In genomic region chr2:46540496-46541342, GRCh38 we compare ENCODE assay signal across 8 cellular contexts. TPM values are rescaled to one million over a fixed set of nuclear protein-coding genes. Genes with fewer than 3 reads are reported as not detected.
DNase-seq lines count a peak whose midpoint lies in the region; ATAC-seq and TF ChIP-seq lines count a peak whose summit lies in the region.

No MANE protein-coding gene starts in this region.

- TF ChIP-seq EP300 in gastroesophageal sphincter (IDR thresholded peaks at IDR 0.05) = no peak

- H3K4me3 ChIP-seq in gastroesophageal sphincter (no peak overlapping the region), rectal smooth muscle tissue (ENCODE audit: low read length) (no peak overlapping the region)

- DNase-seq in HCEC 1CT (peak; percentile 67), kidney glomerular epithelial cell (lab: John Stamatoyannopoulos, UW) (no peak)

- H3K9ac ChIP-seq in rectal smooth muscle tissue (ENCODE audit: low read length) = no peak overlapping the region

- H3K9me3 ChIP-seq in gastroesophageal sphincter = no peaks in the 10 kb centered on the region

- no peak for TF ChIP-seq POLR2A in gastroesophageal sphincter (IDR thresholded peaks at IDR 0.05)

- H3K27ac ChIP-seq in VCaP = peak overlapping the region; percentile 83; the same call in 1 of the 2 replicates
- H3K27ac ChIP-seq in gastroesophageal sphincter = peak overlapping the region; percentile 24 to 100 (median 98)
- peak overlapping the region; percentile 84 for H3K27ac ChIP-seq in rectal smooth muscle tissue (ENCODE audit: low read depth, low read length)

- peaks cover 9 to 49% (median 9%) of the 10 kb centered on the region in 3 donors for H3K4me1 ChIP-seq in gastroesophageal sphincter
- peaks cover 10% of the 10 kb centered on the region for H3K4me1 ChIP-seq in rectal smooth muscle tissue (ENCODE audit: control insufficient read depth, insufficient read depth, low read length)

- 45 to 56% methylated on average over 2 to 7 of the region's 9 CpGs for WGBS in gastroesophageal sphincter (ENCODE audit: low coverage in 1 of 2), 2 donors

- ATAC-seq in gastroesophageal sphincter (no peak), GM18909 (IDR thresholded peaks at IDR 0.05; ENCODE audit: poor library complexity, unreplicated experiment) (no peak), HG02678 (IDR thresholded peaks at IDR 0.05; ENCODE audit: unreplicated experiment) (no peak)
- no peak for ATAC-seq in activated CD4-positive, CD25-positive, alpha-beta regulatory T cell treated with anti-CD3 and anti-CD28 coated beads, Interleukin-2, amount 50 U/mL, for 24 hours

- TF ChIP-seq CTCF in VCaP (conservative IDR thresholded peaks at IDR 0.05) (no peak), gastroesophageal sphincter (IDR thresholded peaks at IDR 0.05) (no peak)

- no peaks in the 10 kb centered on the region for H3K27me3 ChIP-seq in gastroesophageal sphincter
- H3K27me3 ChIP-seq in rectal smooth muscle tissue (ENCODE audit: control insufficient read depth, insufficient read depth, low read length) = no peaks in the 10 kb centered on the region

- peaks cover 0 to 5% of the 10 kb centered on the region in 2 donors for H3K36me3 ChIP-seq in gastroesophageal sphincter
- H3K36me3 ChIP-seq in rectal smooth muscle tissue (ENCODE audit: control insufficient read depth, insufficient read depth, low read length) = peaks cover 2% of the 10 kb centered on the region

RNA-seq across cellular contexts. Expression of gene RHOQ, which starts 1.6 kb away (rescaled TPM):
- total RNA-seq in gastroesophageal sphincter = 100 to 1,000 TPM; 105 to 207 (median 144) TPM

RNA-seq across cellular contexts. Expression of gene ATP6V1E2, which starts 1.7 kb away (rescaled TPM):
- 1 to 10 TPM; 3.2 to 8.4 (median 5.5) TPM for total RNA-seq in gastroesophageal sphincter
